ENCODE assay signal across 13 cellular contexts in the genomic region with DNA sequence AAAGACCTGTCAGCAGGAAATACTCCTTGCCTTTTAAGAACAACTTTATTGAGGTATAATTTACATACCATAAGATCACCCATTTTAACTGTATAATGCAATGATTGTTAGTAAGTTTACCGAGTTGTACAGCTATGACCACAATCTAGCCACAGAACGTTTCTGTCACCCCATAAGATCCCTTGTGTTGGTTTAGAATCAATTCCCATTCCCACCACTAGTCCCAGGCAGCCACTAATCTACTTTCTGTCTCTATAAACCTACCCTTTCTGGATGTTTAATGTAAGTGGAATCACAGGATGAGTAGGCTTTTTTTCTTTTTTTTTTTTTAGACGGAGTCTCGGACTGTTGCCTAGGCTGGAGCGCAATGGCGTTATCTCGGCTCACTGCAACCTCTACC. TPM values are rescaled to one million over a fixed set of nuclear protein-coding genes. Genes with fewer than 3 reads are reported as not detected.
DNase-seq lines count a peak whose midpoint lies in the region; ATAC-seq, FAIRE-seq and TF ChIP-seq lines count a peak whose summit lies in the region.
"Had no signal": no experiment of that assay in that cellular context is flagged by ENCODE, and none has a peak within 500 bp of the region (broad histone marks: within the 10 kb centered on the region; RNA-seq: fewer than 3 reads in every experiment).

No MANE protein-coding gene starts in this region.

- H3K27ac ChIP-seq in trophoblast cell (ENCODE audit: low read depth, low read length) (no peak overlapping the region), tibial artery (no peak overlapping the region)
- H3K27ac ChIP-seq: HL-60 had no signal

- no peak overlapping the region for H2AK5ac ChIP-seq in trophoblast cell (ENCODE audit: low read length)

- no peak overlapping the region for H4K12ac ChIP-seq in trophoblast cell (ENCODE audit: low read depth, low read length)

- peaks cover 10% of the 10 kb centered on the region for H3K79me2 ChIP-seq in trophoblast cell (ENCODE audit: control insufficient read depth, insufficient read depth, low read length, poor library complexity)

- ATAC-seq in GM18867 (IDR thresholded peaks at IDR 0.05; ENCODE audit: unreplicated experiment), result no peak
- ATAC-seq: left lobe of liver, right cardiac atrium, T-cell had no signal

- H3K4me1 ChIP-seq in trophoblast cell (ENCODE audit: control insufficient read depth in 1 of 2, insufficient read depth in 2 of 2, low read length in 2 of 2), result peaks cover 0 to 3% of the 10 kb centered on the region in 2 experiments
- peaks cover 0 to 26% (median 12%) of the 10 kb centered on the region in 4 donors for H3K4me1 ChIP-seq in tibial artery

- peaks cover 11% of the 10 kb centered on the region for H3K79me1 ChIP-seq in trophoblast cell (ENCODE audit: low read length)

- DNase-seq in NCI-H82 (lab: John Stamatoyannopoulos, UW), result peak; percentile 17
- no peak for DNase-seq in NCI-H82 treated with DMSO at 0.1 percent for 48 hours (lab: John Stamatoyannopoulos, UW; ENCODE audit: unreplicated experiment)
- DNase-seq in HuH-7.5 (ENCODE audit: low spot score), result peak; percentile 59
- DNase-seq in bronchial epithelial cell (ENCODE audit: low read depth), result no peak
- DNase-seq in trophoblast cell, result peak in 1 of 2 donors; percentile 30
- DNase-seq in tibial artery, result no peak
- DNase-seq in NCI-H2081 (lab: John Stamatoyannopoulos, UW), result no peak
- DNase-seq: activated CD8-positive, alpha-beta memory T cell treated with anti-CD3 and anti-CD28 coated beads, Interleukin-2, amount 50 U/mL, for 48 hours; right cardiac atrium; T-cell had no signal

- H4K91ac ChIP-seq in trophoblast cell (ENCODE audit: low read depth, low read length), result no peak overlapping the region

- no peak overlapping the region for H3K14ac ChIP-seq in trophoblast cell (ENCODE audit: low read length)

- no peak for FAIRE-seq in bronchial epithelial cell (lab: Jason Lieb, UNC)

- H3K9ac ChIP-seq in trophoblast cell (ENCODE audit: low read length), result no peak overlapping the region

- H2AFZ ChIP-seq in trophoblast cell (ENCODE audit: insufficient read depth, low read length, poor library complexity), result no peak overlapping the region

- H2BK120ac ChIP-seq in trophoblast cell (ENCODE audit: insufficient read depth, low read length, poor library complexity), result no peak overlapping the region

- WGBS in trophoblast cell (ENCODE audit: extremely low coverage, insufficient coverage, insufficient read length), result no CpG with 5 or more reads among the region's 7 CpGs

- H3K4me2 ChIP-seq in trophoblast cell (ENCODE audit: low read length), result no peak overlapping the region

- H3K36me3 ChIP-seq in bronchial epithelial cell (ENCODE audit: control insufficient read depth, insufficient read depth, low read length), result no peaks in the 10 kb centered on the region
- H3K36me3 ChIP-seq in trophoblast cell (ENCODE audit: control insufficient read depth in 1 of 2, insufficient read depth in 2 of 2, low read length in 2 of 2), result peaks cover 4 to 5% of the 10 kb centered on the region in 2 experiments
- peaks cover 5 to 15% (median 8%) of the 10 kb centered on the region in 3 donors for H3K36me3 ChIP-seq in tibial artery

- no peak overlapping the region for H2BK5ac ChIP-seq in trophoblast cell (ENCODE audit: low read depth, low read length, poor library complexity)

- TF ChIP-seq CTCF in bronchial epithelial cell (IDR thresholded peaks at IDR 0.05; ENCODE audit: insufficient read depth, low read length, severe bottlenecking) (peak; percentile 24), tibial artery (IDR thresholded peaks at IDR 0.05) (no peak)

- H3K18ac ChIP-seq in trophoblast cell (ENCODE audit: low read length), result no peak overlapping the region

- H4K8ac ChIP-seq in trophoblast cell (ENCODE audit: low read depth, low read length), result no peak overlapping the region

- H3K9me3 ChIP-seq in trophoblast cell (ENCODE audit: insufficient read depth, low read depth, low read length), result no peaks in the 10 kb centered on the region
- no peaks in the 10 kb centered on the region for H3K9me3 ChIP-seq in tibial artery

- H3K27me3 ChIP-seq in bronchial epithelial cell (ENCODE audit: control insufficient read depth, insufficient read depth, low read length) (no peaks in the 10 kb centered on the region), trophoblast cell (ENCODE audit: insufficient read depth, low read length) (no peaks in the 10 kb centered on the region), tibial artery (no peaks in the 10 kb centered on the region)

- H3K4ac ChIP-seq in trophoblast cell (ENCODE audit: low read depth, low read length), result peak overlapping the region; percentile 11

- intact Hi-C loops in tibial artery (cut with DNase I; ENCODE audit: low total_unique reads), result loop anchor here (5.0 kb wide), 1 partner anchor 171 kb away; no protein-coding TSS in a partner anchor

- no peak overlapping the region for H2BK12ac ChIP-seq in trophoblast cell (ENCODE audit: low read length)

- H3K23ac ChIP-seq in trophoblast cell (ENCODE audit: low read length), result no peak overlapping the region

- H3K4me3 ChIP-seq in bronchial epithelial cell (ENCODE audit: low read depth, low read length), result no peak overlapping the region
- H3K4me3 ChIP-seq in trophoblast cell (ENCODE audit: low read depth, low read length), result no peak overlapping the region
- H3K4me3 ChIP-seq in tibial artery, result no peak overlapping the region

RNA-seq across cellular contexts. Expression of gene GPR107, which starts 4.4 kb away (rescaled TPM):
- total RNA-seq in bronchial epithelial cell, result 20.4 and 21.6 TPM in 2 replicates
- 32.0 and 32.1 TPM in 2 replicates for polyA plus RNA-seq in trophoblast cell (2013)

RNA-seq across cellular contexts. Expression of gene FNBP1, which starts 15.2 kb away (rescaled TPM):
- 13.4 and 15.7 TPM in 2 replicates for total RNA-seq in bronchial epithelial cell
- polyA plus RNA-seq in trophoblast cell (2013), result 42.7 and 44.8 TPM in 2 replicates

Comparison
In these comparisons a context has a peak if more than half of its experiments do, and no peak if none do; other contexts are left out.
1. DNase-seq: peak in NCI-H82 (single experiment) and HuH-7.5 (single experiment); none in NCI-H82 treated with DMSO at 0.1 percent for 48 hours (single experiment), bronchial epithelial cell (single experiment), tibial artery (0 of 2) and NCI-H2081 (0 of 2).